In genomic region chr18:76983613-76984051, GRCh38 we compare ENCODE assay signal across 11 cellular contexts.
DNase-seq lines count a peak whose midpoint lies in the region; ATAC-seq and TF ChIP-seq lines count a peak whose summit lies in the region.
"Had no signal": no experiment of that assay in that cellular context is flagged by ENCODE, and none has a peak within 500 bp of the region (broad histone marks: within the 10 kb centered on the region; RNA-seq: fewer than 3 reads in every experiment).

No MANE protein-coding gene starts in this region.

- no peaks in the 10 kb centered on the region for H3K9me3 ChIP-seq in gastroesophageal sphincter
- H3K9me3 ChIP-seq: A549, heart left ventricle had no signal

- H3K4me1 Mint-ChIP-seq in activated T-cell treated with anti-CD3 and anti-CD28 coated beads, Interleukin-2, amount 50 U/mL, for 24 hours (ENCODE audit: low read depth), result peaks cover 8% of the 10 kb centered on the region
- H3K4me1 Mint-ChIP-seq in stimulated activated memory B cell treated with anti-CD40 and anti-IgM and Interleukin-4, amounts not matched to agents 10 μg/mL and 1 μg/mL and 100 μg/mL, for 72 hours, result peaks cover 59% of the 10 kb centered on the region

- TF ChIP-seq CTCF in RWPE1 (conservative IDR thresholded peaks at IDR 0.05; ENCODE audit: low read depth), result peak; percentile 68
- TF ChIP-seq CTCF in gastroesophageal sphincter (IDR thresholded peaks at IDR 0.05), result no peak

- no peaks in the 10 kb centered on the region for H3K27me3 Mint-ChIP-seq in activated T-cell treated with anti-CD3 and anti-CD28 coated beads, Interleukin-2, amount 50 U/mL, for 24 hours
- H3K27me3 Mint-ChIP-seq in stimulated activated memory B cell treated with anti-CD40 and anti-IgM and Interleukin-4, amounts not matched to agents 10 μg/mL and 1 μg/mL and 100 μg/mL, for 72 hours, result no peaks in the 10 kb centered on the region

- WGBS in gastroesophageal sphincter (ENCODE audit: low coverage in 1 of 2), 2 donors, result 20 to 30% methylated on average over 1 to 4 of the region's 10 CpGs

- peak; percentile 2 for ATAC-seq in gastroesophageal sphincter
- no peak for ATAC-seq in stimulated activated memory B cell treated with anti-CD40 and anti-IgM and Interleukin-4, amounts not matched to agents 10 μg/mL and 1 μg/mL and 100 μg/mL, for 72 hours

- H3K4me3 ChIP-seq in gastroesophageal sphincter, result no peak overlapping the region
- H3K4me3 ChIP-seq: A549, heart left ventricle, lung had no signal

- peak overlapping the region; percentile 40 for H3K27ac Mint-ChIP-seq in activated T-cell treated with anti-CD3 and anti-CD28 coated beads, Interleukin-2, amount 50 U/mL, for 24 hours
- peak overlapping the region; percentile 93 for H3K27ac Mint-ChIP-seq in stimulated activated memory B cell treated with anti-CD40 and anti-IgM and Interleukin-4, amounts not matched to agents 10 μg/mL and 1 μg/mL and 100 μg/mL, for 72 hours

- H3K27ac ChIP-seq in RWPE1 (no peak overlapping the region), gastroesophageal sphincter (no peak overlapping the region)
- H3K27ac ChIP-seq: heart left ventricle had no signal

- no peak for DNase-seq in activated T-cell treated with anti-CD3 and anti-CD28 coated beads, Interleukin-2, amount 50 U/mL, for 24 hours
- DNase-seq in activated T-cell treated with anti-CD3 and anti-CD28 coated beads, Interleukin-2, amount 50 U/mL, for 1 hour, result no peak
- DNase-seq in RWPE1 (ENCODE audit: low spot score), result no peak
- DNase-seq in NCI-H1417 (lab: John Stamatoyannopoulos, UW), result no peak
- no peak for DNase-seq in KG1 (lab: John Stamatoyannopoulos, UW)
- DNase-seq in NCI-H748 (lab: John Stamatoyannopoulos, UW; ENCODE audit: unreplicated experiment), result no peak

- peaks cover 0 to 8% (median 0%) of the 10 kb centered on the region in 3 donors for H3K4me1 ChIP-seq in gastroesophageal sphincter
- H3K4me1 ChIP-seq: A549 had no signal

- no peak overlapping the region for H3K4me3 Mint-ChIP-seq in activated T-cell treated with anti-CD3 and anti-CD28 coated beads, Interleukin-2, amount 50 U/mL, for 24 hours
- H3K4me3 Mint-ChIP-seq in stimulated activated memory B cell treated with anti-CD40 and anti-IgM and Interleukin-4, amounts not matched to agents 10 μg/mL and 1 μg/mL and 100 μg/mL, for 72 hours, result no peak overlapping the region

- TF ChIP-seq POLR2A in gastroesophageal sphincter (IDR thresholded peaks at IDR 0.05), result no peak

- peaks cover 10% of the 10 kb centered on the region for H3K36me3 Mint-ChIP-seq in activated T-cell treated with anti-CD3 and anti-CD28 coated beads, Interleukin-2, amount 50 U/mL, for 24 hours (ENCODE audit: low read depth)
- peaks cover 11% of the 10 kb centered on the region for H3K36me3 Mint-ChIP-seq in stimulated activated memory B cell treated with anti-CD40 and anti-IgM and Interleukin-4, amounts not matched to agents 10 μg/mL and 1 μg/mL and 100 μg/mL, for 72 hours

- H3K9me3 Mint-ChIP-seq in activated T-cell treated with anti-CD3 and anti-CD28 coated beads, Interleukin-2, amount 50 U/mL, for 24 hours, result no peaks in the 10 kb centered on the region
- H3K9me3 Mint-ChIP-seq in stimulated activated memory B cell treated with anti-CD40 and anti-IgM and Interleukin-4, amounts not matched to agents 10 μg/mL and 1 μg/mL and 100 μg/mL, for 72 hours, result peaks cover 5% of the 10 kb centered on the region

- no peaks in the 10 kb centered on the region for H3K27me3 ChIP-seq in gastroesophageal sphincter
- H3K27me3 ChIP-seq: heart left ventricle had no signal

- CTCF ChIA-PET in RWPE1 (lab: Yijun Ruan, JAX), result interaction anchor here (0.6 to 2.3 kb wide), 6 partner anchors 12 to 228 kb away, joined by 3 to 11 read pairs (median 3); no protein-coding TSS in a partner anchor

- H3K36me3 ChIP-seq in gastroesophageal sphincter, result peaks cover 0 to 6% of the 10 kb centered on the region in 2 donors

- POLR2A ChIA-PET in RWPE1 (lab: Yijun Ruan, JAX; ENCODE audit: low non-redundant PET), result no interaction called here

- TF ChIP-seq EP300 in gastroesophageal sphincter (IDR thresholded peaks at IDR 0.05), result no peak
